In the genomic region with DNA sequence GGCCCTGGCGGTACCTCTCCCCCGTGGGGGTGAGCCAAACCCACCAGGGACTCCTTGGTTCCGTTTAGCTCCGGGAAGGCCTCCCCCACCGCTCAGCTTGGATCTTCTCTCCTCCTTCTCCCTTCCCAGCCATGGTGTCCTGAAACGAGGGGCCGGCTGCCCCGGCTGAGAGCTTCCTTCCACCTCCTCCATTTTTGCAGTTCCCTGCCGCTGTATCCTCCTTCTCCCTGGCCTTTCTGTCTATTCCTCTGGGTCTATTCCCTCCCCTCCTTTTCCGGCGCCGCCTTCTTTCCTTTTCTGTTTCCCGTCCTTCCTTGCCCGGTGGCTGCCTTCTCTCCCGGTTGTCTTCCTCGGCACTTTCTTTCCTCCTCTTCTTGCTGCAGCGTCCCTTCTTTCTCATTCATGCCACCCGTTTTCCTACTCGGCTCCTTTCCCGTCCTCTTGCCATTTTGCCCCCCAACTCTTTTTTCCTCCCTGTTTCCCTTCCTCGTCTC, we compare ENCODE assay signal across 1 cellular context.
TF ChIP-seq lines count a peak whose summit lies in the region.

No MANE protein-coding gene starts in this region.

TF ChIP-seq in H1, 55 proteins besides CTCF, POLR2A, EP300 and RAD21:
- TF ChIP-seq, protein P1, sequence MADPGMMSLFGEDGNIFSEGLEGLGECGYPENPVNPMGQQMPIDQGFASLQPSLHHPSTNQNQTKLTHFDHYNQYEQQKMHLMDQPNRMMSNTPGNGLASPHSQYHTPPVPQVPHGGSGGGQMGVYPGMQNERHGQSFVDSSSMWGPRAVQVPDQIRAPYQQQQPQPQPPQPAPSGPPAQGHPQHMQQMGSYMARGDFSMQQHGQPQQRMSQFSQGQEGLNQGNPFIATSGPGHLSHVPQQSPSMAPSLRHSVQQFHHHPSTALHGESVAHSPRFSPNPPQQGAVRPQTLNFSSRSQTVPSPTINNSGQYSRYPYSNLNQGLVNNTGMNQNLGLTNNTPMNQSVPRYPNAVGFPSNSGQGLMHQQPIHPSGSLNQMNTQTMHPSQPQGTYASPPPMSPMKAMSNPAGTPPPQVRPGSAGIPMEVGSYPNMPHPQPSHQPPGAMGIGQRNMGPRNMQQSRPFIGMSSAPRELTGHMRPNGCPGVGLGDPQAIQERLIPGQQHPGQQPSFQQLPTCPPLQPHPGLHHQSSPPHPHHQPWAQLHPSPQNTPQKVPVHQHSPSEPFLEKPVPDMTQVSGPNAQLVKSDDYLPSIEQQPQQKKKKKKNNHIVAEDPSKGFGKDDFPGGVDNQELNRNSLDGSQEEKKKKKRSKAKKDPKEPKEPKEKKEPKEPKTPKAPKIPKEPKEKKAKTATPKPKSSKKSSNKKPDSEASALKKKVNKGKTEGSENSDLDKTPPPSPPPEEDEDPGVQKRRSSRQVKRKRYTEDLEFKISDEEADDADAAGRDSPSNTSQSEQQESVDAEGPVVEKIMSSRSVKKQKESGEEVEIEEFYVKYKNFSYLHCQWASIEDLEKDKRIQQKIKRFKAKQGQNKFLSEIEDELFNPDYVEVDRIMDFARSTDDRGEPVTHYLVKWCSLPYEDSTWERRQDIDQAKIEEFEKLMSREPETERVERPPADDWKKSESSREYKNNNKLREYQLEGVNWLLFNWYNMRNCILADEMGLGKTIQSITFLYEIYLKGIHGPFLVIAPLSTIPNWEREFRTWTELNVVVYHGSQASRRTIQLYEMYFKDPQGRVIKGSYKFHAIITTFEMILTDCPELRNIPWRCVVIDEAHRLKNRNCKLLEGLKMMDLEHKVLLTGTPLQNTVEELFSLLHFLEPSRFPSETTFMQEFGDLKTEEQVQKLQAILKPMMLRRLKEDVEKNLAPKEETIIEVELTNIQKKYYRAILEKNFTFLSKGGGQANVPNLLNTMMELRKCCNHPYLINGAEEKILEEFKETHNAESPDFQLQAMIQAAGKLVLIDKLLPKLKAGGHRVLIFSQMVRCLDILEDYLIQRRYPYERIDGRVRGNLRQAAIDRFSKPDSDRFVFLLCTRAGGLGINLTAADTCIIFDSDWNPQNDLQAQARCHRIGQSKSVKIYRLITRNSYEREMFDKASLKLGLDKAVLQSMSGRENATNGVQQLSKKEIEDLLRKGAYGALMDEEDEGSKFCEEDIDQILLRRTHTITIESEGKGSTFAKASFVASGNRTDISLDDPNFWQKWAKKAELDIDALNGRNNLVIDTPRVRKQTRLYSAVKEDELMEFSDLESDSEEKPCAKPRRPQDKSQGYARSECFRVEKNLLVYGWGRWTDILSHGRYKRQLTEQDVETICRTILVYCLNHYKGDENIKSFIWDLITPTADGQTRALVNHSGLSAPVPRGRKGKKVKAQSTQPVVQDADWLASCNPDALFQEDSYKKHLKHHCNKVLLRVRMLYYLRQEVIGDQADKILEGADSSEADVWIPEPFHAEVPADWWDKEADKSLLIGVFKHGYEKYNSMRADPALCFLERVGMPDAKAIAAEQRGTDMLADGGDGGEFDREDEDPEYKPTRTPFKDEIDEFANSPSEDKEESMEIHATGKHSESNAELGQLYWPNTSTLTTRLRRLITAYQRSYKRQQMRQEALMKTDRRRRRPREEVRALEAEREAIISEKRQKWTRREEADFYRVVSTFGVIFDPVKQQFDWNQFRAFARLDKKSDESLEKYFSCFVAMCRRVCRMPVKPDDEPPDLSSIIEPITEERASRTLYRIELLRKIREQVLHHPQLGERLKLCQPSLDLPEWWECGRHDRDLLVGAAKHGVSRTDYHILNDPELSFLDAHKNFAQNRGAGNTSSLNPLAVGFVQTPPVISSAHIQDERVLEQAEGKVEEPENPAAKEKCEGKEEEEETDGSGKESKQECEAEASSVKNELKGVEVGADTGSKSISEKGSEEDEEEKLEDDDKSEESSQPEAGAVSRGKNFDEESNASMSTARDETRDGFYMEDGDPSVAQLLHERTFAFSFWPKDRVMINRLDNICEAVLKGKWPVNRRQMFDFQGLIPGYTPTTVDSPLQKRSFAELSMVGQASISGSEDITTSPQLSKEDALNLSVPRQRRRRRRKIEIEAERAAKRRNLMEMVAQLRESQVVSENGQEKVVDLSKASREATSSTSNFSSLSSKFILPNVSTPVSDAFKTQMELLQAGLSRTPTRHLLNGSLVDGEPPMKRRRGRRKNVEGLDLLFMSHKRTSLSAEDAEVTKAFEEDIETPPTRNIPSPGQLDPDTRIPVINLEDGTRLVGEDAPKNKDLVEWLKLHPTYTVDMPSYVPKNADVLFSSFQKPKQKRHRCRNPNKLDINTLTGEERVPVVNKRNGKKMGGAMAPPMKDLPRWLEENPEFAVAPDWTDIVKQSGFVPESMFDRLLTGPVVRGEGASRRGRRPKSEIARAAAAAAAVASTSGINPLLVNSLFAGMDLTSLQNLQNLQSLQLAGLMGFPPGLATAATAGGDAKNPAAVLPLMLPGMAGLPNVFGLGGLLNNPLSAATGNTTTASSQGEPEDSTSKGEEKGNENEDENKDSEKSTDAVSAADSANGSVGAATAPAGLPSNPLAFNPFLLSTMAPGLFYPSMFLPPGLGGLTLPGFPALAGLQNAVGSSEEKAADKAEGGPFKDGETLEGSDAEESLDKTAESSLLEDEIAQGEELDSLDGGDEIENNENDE (IDR thresholded peaks at IDR 0.05; ENCODE audit: insufficient replicate concordance, low read length) = no peak
- TF ChIP-seq SIN3A (conservative IDR thresholded peaks at IDR 0.05 in 1 of 2, IDR thresholded peaks at IDR 0.05 in 1 of 2; ENCODE audit: low read depth in 1 of 2, low read length in 2 of 2) (no peak), RXRA (IDR thresholded peaks at IDR 0.05; ENCODE audit: insufficient read depth, low read depth, low read length) (no peak), KDM4A (IDR thresholded peaks at IDR 0.05; ENCODE audit: low read depth, low read length, severe bottlenecking) (no peak), JUN (IDR thresholded peaks at IDR 0.05; ENCODE audit: low read depth, low read length) (no peak), RBBP5 (IDR thresholded peaks at IDR 0.05; ENCODE audit: borderline replicate concordance, low read depth, low read length) (no peak), TAF1 (IDR thresholded peaks at IDR 0.05; ENCODE audit: low read depth, low read length) (no peak), CREB1 (IDR thresholded peaks at IDR 0.05) (no peak), CHD1 (IDR thresholded peaks at IDR 0.05; ENCODE audit: low read depth, low read length) (no peak), RFX5 (IDR thresholded peaks at IDR 0.05; ENCODE audit: borderline replicate concordance, low read depth, low read length) (no peak), BCL11A (IDR thresholded peaks at IDR 0.05; ENCODE audit: low read depth in 2 of 2, low read length in 2 of 2) (no peak), BRCA1 (IDR thresholded peaks at IDR 0.05; ENCODE audit: low read depth, low read length) (no peak)
- TF ChIP-seq, protein P2, sequence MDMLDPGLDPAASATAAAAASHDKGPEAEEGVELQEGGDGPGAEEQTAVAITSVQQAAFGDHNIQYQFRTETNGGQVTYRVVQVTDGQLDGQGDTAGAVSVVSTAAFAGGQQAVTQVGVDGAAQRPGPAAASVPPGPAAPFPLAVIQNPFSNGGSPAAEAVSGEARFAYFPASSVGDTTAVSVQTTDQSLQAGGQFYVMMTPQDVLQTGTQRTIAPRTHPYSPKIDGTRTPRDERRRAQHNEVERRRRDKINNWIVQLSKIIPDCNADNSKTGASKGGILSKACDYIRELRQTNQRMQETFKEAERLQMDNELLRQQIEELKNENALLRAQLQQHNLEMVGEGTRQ (IDR thresholded peaks at IDR 0.05; ENCODE audit: low read length) = no peak
- TF ChIP-seq, protein P3, sequence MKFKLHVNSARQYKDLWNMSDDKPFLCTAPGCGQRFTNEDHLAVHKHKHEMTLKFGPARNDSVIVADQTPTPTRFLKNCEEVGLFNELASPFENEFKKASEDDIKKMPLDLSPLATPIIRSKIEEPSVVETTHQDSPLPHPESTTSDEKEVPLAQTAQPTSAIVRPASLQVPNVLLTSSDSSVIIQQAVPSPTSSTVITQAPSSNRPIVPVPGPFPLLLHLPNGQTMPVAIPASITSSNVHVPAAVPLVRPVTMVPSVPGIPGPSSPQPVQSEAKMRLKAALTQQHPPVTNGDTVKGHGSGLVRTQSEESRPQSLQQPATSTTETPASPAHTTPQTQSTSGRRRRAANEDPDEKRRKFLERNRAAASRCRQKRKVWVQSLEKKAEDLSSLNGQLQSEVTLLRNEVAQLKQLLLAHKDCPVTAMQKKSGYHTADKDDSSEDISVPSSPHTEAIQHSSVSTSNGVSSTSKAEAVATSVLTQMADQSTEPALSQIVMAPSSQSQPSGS (IDR thresholded peaks at IDR 0.05; ENCODE audit: low read length) = no peak
TF ChIP-seq in H1: peak in this region for 0.
